Comparison of ENCODE assay signal across 14 cellular contexts in the genomic region with DNA sequence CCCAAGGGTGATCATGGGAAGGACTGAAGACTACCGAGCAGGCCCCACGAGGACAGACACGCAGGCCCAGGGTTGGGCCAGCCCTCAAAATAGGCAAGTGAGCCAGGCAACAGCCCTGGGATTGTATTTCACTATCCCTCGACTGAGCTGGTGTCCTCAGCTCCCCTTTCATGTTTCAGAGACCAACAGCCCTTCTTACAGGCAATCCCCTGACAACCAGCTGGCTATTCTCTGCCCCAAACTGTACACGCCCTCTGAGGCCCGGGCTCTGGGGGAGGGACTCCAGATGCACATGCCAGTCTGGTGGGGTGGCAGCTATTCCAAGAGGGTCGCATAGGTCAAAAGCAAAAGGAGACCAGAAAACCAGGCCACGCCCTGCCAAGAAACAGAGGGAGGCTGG.
A peak's percentile ranks its signal among the peaks of the same experiment; 100 is the strongest.
DNase-seq lines count a peak whose midpoint lies in the region; ATAC-seq and TF ChIP-seq lines count a peak whose summit lies in the region.
"Had no signal": no experiment of that assay in that cellular context is flagged by ENCODE, and none has a peak within 500 bp of the region (broad histone marks: within the 10 kb centered on the region; RNA-seq: fewer than 3 reads in every experiment).

No MANE protein-coding gene starts in this region.

- TF ChIP-seq CTCF in AG04450 (IDR thresholded peaks at IDR 0.05; ENCODE audit: low read depth, low read length), result no peak
- TF ChIP-seq CTCF in RWPE1 (conservative IDR thresholded peaks at IDR 0.05; ENCODE audit: low read depth), result no peak
- TF ChIP-seq CTCF in PC-9 (conservative IDR thresholded peaks at IDR 0.05), result no peak

- no peaks in the 10 kb centered on the region; the same call in 1 of the 2 replicates for H3F3A ChIP-seq in PC-9 (ENCODE audit: insufficient read depth, low read depth)

- no peaks in the 10 kb centered on the region for H4K20me1 ChIP-seq in PC-9 (ENCODE audit: insufficient read depth)

- H3K79me2 ChIP-seq in PC-9 (ENCODE audit: low read depth), result no peaks in the 10 kb centered on the region

- H3K4me2 ChIP-seq in PC-9, result no peak overlapping the region

- H3K9me3 ChIP-seq in AG04450 (ENCODE audit: control insufficient read depth, insufficient read depth, low read length) (0 out of 2 replicates have a peak, but pooled peaks cover 4% of the 10 kb centered on the region), PC-9 (ENCODE audit: insufficient read depth, low read depth) (no peaks in the 10 kb centered on the region)

- CTCF ChIA-PET in AG04450 (lab: Charles Lee) (no interaction called here), RWPE1 (lab: Yijun Ruan, JAX) (no interaction called here), PC-9 (lab: Charles Lee) (no interaction called here)

- peak; percentile 56 to 74 for ATAC-seq in left cardiac atrium
- ATAC-seq: activated CD8-positive, alpha-beta T cell treated with anti-CD3 and anti-CD28 coated beads for 36 hours had no signal

- DNase-seq in AG04450 (ENCODE audit: low read depth, low spot score) (no peak), RWPE1 (ENCODE audit: low spot score) (no peak), left cardiac atrium (no peak), epidermal melanocyte (ENCODE audit: insufficient read length, low spot score) (no peak), PC-9 (no peak), T1000 (lab: John Stamatoyannopoulos, UW) (no peak), glomerular visceral epithelial cell (ENCODE audit: extremely low spot score) (no peak)
- DNase-seq: ACHN; activated CD8-positive, alpha-beta T cell treated with anti-CD3 and anti-CD28 coated beads for 36 hours; effector CD4-positive, alpha-beta T cell; foreskin melanocyte; NCI-H2081 treated with DMSO at 0.1 percent for 48 hours; stimulated activated CD4-positive, alpha-beta T cell treated with anti-CD3 and anti-CD28 coated beads, Interleukin-2, amount 100 ng/mL, for 48 hours had no signal

- H3K4me3 ChIP-seq in AG04450 (ENCODE audit: low read depth, low read length), result no peak overlapping the region
- H3K4me3 ChIP-seq in rectal smooth muscle tissue (ENCODE audit: low read length), result no peak overlapping the region
- no peak overlapping the region for H3K4me3 ChIP-seq in PC-9

- no peaks in the 10 kb centered on the region for H3K27me3 ChIP-seq in AG04450 (ENCODE audit: control insufficient read depth, insufficient read depth, low read length)
- no peaks in the 10 kb centered on the region for H3K27me3 ChIP-seq in rectal smooth muscle tissue (ENCODE audit: control insufficient read depth, insufficient read depth, low read length)
- H3K27me3 ChIP-seq in PC-9 (ENCODE audit: insufficient read depth, low read depth), result no peaks in the 10 kb centered on the region

- no peak overlapping the region for H2AFZ ChIP-seq in PC-9

- H3K27ac ChIP-seq in AG04450 (ENCODE audit: low read depth, low read length) (peak overlapping the region; percentile 11), RWPE1 (peak overlapping the region; percentile 79), rectal smooth muscle tissue (ENCODE audit: low read depth, low read length) (peak overlapping the region; percentile 64), PC-9 (no peak overlapping the region)

- POLR2A ChIA-PET in AG04450 (lab: Yijun Ruan, JAX), result interaction anchor here (0.7 kb wide), 1 partner anchor 272 kb away, joined by 3 read pairs; no protein-coding TSS in a partner anchor
- POLR2A ChIA-PET in RWPE1 (lab: Yijun Ruan, JAX; ENCODE audit: low non-redundant PET), result no interaction called here
- POLR2A ChIA-PET in PC-9 (lab: Charles Lee; ENCODE audit: unreplicated experiment), result no interaction called here

- H3K4me1 ChIP-seq in rectal smooth muscle tissue (ENCODE audit: control insufficient read depth, insufficient read depth, low read length), result peaks cover 16% of the 10 kb centered on the region
- H3K4me1 ChIP-seq in PC-9 (replicated peaks; ENCODE audit: insufficient read depth), result 0 out of 2 replicates have a peak, but pooled peaks cover 3% of the 10 kb centered on the region

- H3K36me3 ChIP-seq in rectal smooth muscle tissue (ENCODE audit: control insufficient read depth, insufficient read depth, low read length) (no peaks in the 10 kb centered on the region), PC-9 (ENCODE audit: low read depth) (no peaks in the 10 kb centered on the region)

- no peaks in the 10 kb centered on the region for H3K9me2 ChIP-seq in PC-9 (ENCODE audit: insufficient read depth)

- no TSS peak for BruUV-seq in PC-9 (replicated peaks; lab: Mats Ljungman, UMichigan)

- H3K9ac ChIP-seq in rectal smooth muscle tissue (ENCODE audit: low read length), result no peak overlapping the region

- intact Hi-C loops in left cardiac atrium (cut with DNase I) (loop anchor here (2.0 to 10.0 kb wide), 4 partner anchors 112 to 273 kb away; a partner anchor contains a TSS), PC-9 (cut with micrococcal nuclease; ENCODE audit: unreplicated experiment) (no loop called here)
